Comparison of ENCODE assay signal across 7 cellular contexts in genomic region chrX:82727436-82727835, GRCh38.
DNase-seq lines count a peak whose midpoint lies in the region; FAIRE-seq and TF ChIP-seq lines count a peak whose summit lies in the region.
"Not testable (repeated sequence)": the region's sequence is repeated elsewhere in the genome, so short reads cannot be mapped to it uniquely, and the experiment has no call there.

No MANE protein-coding gene starts in this region.

- not testable (repeated sequence) for H3K4me1 ChIP-seq in SJCRH30; astrocyte (ENCODE audit: insufficient read depth, low read length)

- not testable (repeated sequence) for H3K4me3 Mint-ChIP-seq in astrocyte (ENCODE audit: unreplicated experiment)

- not testable (repeated sequence) for TF ChIP-seq RAD21 in Ishikawa (IDR thresholded peaks at IDR 0.05; ENCODE audit: low read depth)

- H4K20me1 ChIP-seq in astrocyte (ENCODE audit: insufficient read depth, low read length): not testable (repeated sequence)

- peak overlapping the region; percentile 84 for H3K27ac Mint-ChIP-seq in astrocyte (ENCODE audit: unreplicated experiment)

- H3K27me3 ChIP-seq in SJCRH30; astrocyte (ENCODE audit: insufficient read depth, low read length); bronchial epithelial cell (ENCODE audit: control insufficient read depth, insufficient read depth, low read length); kidney epithelial cell (ENCODE audit: control insufficient read depth, insufficient read depth, low read length): not testable (repeated sequence)

- H3K36me3 Mint-ChIP-seq in astrocyte (ENCODE audit: low read depth, unreplicated experiment): not testable (repeated sequence)

- H3K4me3 ChIP-seq in SJCRH30; astrocyte (ENCODE audit: insufficient read depth, low read depth, low read length); bronchial epithelial cell (ENCODE audit: low read depth, low read length); kidney epithelial cell (ENCODE audit: low read depth, low read length): not testable (repeated sequence)

- not testable (repeated sequence) for H3K79me2 ChIP-seq in astrocyte (ENCODE audit: insufficient read depth, low read length)

- H3K27ac ChIP-seq in SJCRH30: peak overlapping the region; percentile 72
- not testable (repeated sequence) for H3K27ac ChIP-seq in astrocyte (ENCODE audit: low read depth, low read length)

- peaks cover 25% of the 10 kb centered on the region for H3K4me1 Mint-ChIP-seq in astrocyte (ENCODE audit: low read depth, unreplicated experiment)

- DNase-seq in A172 (ENCODE audit: low spot score) (peak; percentile 55), SJCRH30 (peak; percentile 51 to 68), astrocyte (ENCODE audit: low read depth) (peak; percentile 12), bronchial epithelial cell (ENCODE audit: low read depth) (peak; percentile 17), kidney epithelial cell (ENCODE audit: low read depth) (peak; percentile 25)
- not testable (repeated sequence) for DNase-seq in H54 (ENCODE audit: insufficient read length, low spot score)

- not testable (repeated sequence) for TF ChIP-seq CTCF in astrocyte (IDR thresholded peaks at IDR 0.05; ENCODE audit: insufficient read depth, low read depth, low read length); bronchial epithelial cell (IDR thresholded peaks at IDR 0.05; ENCODE audit: insufficient read depth, low read length, severe bottlenecking); kidney epithelial cell (IDR thresholded peaks at IDR 0.05; ENCODE audit: insufficient read depth, low read length, poor library complexity, severe bottlenecking)

- H3K9ac ChIP-seq in astrocyte (ENCODE audit: low read length): not testable (repeated sequence)

- not testable (repeated sequence) for H2AFZ ChIP-seq in astrocyte (ENCODE audit: low read depth, low read length)

- not testable (repeated sequence) for H3K4me2 ChIP-seq in astrocyte (ENCODE audit: low read length)

- TF ChIP-seq EP300 in Ishikawa (IDR thresholded peaks at IDR 0.05; ENCODE audit: borderline replicate concordance): peak; percentile 67; the same call in 1 of the 2 replicates

- not testable (repeated sequence) for H3K36me3 ChIP-seq in SJCRH30; astrocyte (ENCODE audit: insufficient read depth, low read length); bronchial epithelial cell (ENCODE audit: control insufficient read depth, insufficient read depth, low read length); kidney epithelial cell (ENCODE audit: control insufficient read depth, insufficient read depth, low read length)

- FAIRE-seq in H54 (lab: Jason Lieb, UNC): peak; percentile 85
- FAIRE-seq in astrocyte (lab: Jason Lieb, UNC); bronchial epithelial cell (lab: Jason Lieb, UNC): not testable (repeated sequence)

- TF ChIP-seq POLR2A in H54 (IDR thresholded peaks at IDR 0.05; ENCODE audit: low read depth, low read length): not testable (repeated sequence)

- not testable (repeated sequence) for H3K9me3 ChIP-seq in SJCRH30 (replicated peaks); astrocyte (ENCODE audit: insufficient read depth, low read depth, low read length)

- not testable (repeated sequence) for H3K9me3 Mint-ChIP-seq in astrocyte (ENCODE audit: unreplicated experiment)

- H3K27me3 Mint-ChIP-seq in astrocyte (ENCODE audit: low read depth, unreplicated experiment): not testable (repeated sequence)

TF ChIP-seq in Ishikawa, 13 proteins besides CTCF, POLR2A, EP300 and RAD21:
- peak; percentile 65 for TF ChIP-seq TCF12 (IDR thresholded peaks at IDR 0.05; ENCODE audit: low read depth)
- TF ChIP-seq TEAD4 (IDR thresholded peaks at IDR 0.05): peak; percentile 93
- TF ChIP-seq NFIC (IDR thresholded peaks at IDR 0.05): peak; percentile 68
